In genomic region chr15:65595960-65596359, GRCh38 we compare ENCODE assay signal across 9 cellular contexts. TPM values are rescaled to one million over a fixed set of nuclear protein-coding genes. Genes with fewer than 3 reads are reported as not detected.
A peak's percentile ranks its signal among the peaks of the same experiment; 100 is the strongest.
DNase-seq lines count a peak whose midpoint lies in the region; ATAC-seq and TF ChIP-seq lines count a peak whose summit lies in the region.
"Had no signal": no experiment of that assay in that cellular context is flagged by ENCODE, and none has a peak within 500 bp of the region (broad histone marks: within the 10 kb centered on the region; RNA-seq: fewer than 3 reads in every experiment).

No MANE protein-coding gene starts in this region.

- no peak overlapping the region for H3K4me2 ChIP-seq in GM23338
- H3K4me2 ChIP-seq in SU-DHL-6 (ENCODE audit: low read depth, low read length, poor library complexity, severe bottlenecking) = no peak overlapping the region

- H3K9me3 Mint-ChIP-seq in GM23338 = no peaks in the 10 kb centered on the region

- no peak overlapping the region for H3K27ac ChIP-seq in GM23338 (ENCODE audit: low read depth)
- no peak overlapping the region for H3K27ac ChIP-seq in SU-DHL-6 (ENCODE audit: low read depth, low read length)

- peak; percentile 17 for DNase-seq in AG08395 (ENCODE audit: low spot score)
- DNase-seq in GM23338 (ENCODE audit: low spot score) = peak; percentile 58
- peak; percentile 84 for DNase-seq in globus pallidus (ENCODE audit: low spot score)
- DNase-seq in GF-D8 (lab: John Stamatoyannopoulos, UW) = no peak
- DNase-seq in DMS153 treated with DMSO at 0.1 percent for 48 hours (lab: John Stamatoyannopoulos, UW; ENCODE audit: unreplicated experiment) = no peak
- DNase-seq in activated T-cell treated with anti-CD3 and anti-CD28 coated beads, Interleukin-2, amount 50 U/mL, for 1 hour = no peak
- DNase-seq: aorta had no signal

- no peak overlapping the region for H2AFZ ChIP-seq in GM23338
- no peak overlapping the region for H2AFZ ChIP-seq in SU-DHL-6 (ENCODE audit: low read depth, low read length, severe bottlenecking)

- H3K9me2 ChIP-seq in GM23338 (ENCODE audit: insufficient read depth) (no peaks in the 10 kb centered on the region), SU-DHL-6 (replicated peaks; ENCODE audit: insufficient read depth, low read length) (no peaks in the 10 kb centered on the region)

- no peaks in the 10 kb centered on the region for H3K4me1 Mint-ChIP-seq in GM23338

- TF ChIP-seq CTCF in GM23338 (conservative IDR thresholded peaks at IDR 0.05; ENCODE audit: low read depth in 2 of 2) = peak; percentile 70 to 71
- peak; percentile 38 for TF ChIP-seq CTCF in SU-DHL-6 (IDR thresholded peaks at IDR 0.05; ENCODE audit: insufficient read depth, low read length, poor library complexity, severe bottlenecking)

- no peak overlapping the region for H3K9ac ChIP-seq in SU-DHL-6 (ENCODE audit: low read length)

- no peaks in the 10 kb centered on the region for H3K9me3 ChIP-seq in SU-DHL-6 (ENCODE audit: insufficient read depth, low read length)

- H3K27me3 ChIP-seq in GM23338 (ENCODE audit: insufficient read depth) = no peaks in the 10 kb centered on the region
- H3K27me3 ChIP-seq in SU-DHL-6 (ENCODE audit: low read length) = no peaks in the 10 kb centered on the region

- H3K4me3 Mint-ChIP-seq in GM23338 = no peak overlapping the region

- H3K36me3 ChIP-seq in GM23338 (ENCODE audit: insufficient read depth) (peaks cover 43% of the 10 kb centered on the region), SU-DHL-6 (ENCODE audit: low read length) (peaks cover 51% of the 10 kb centered on the region)

- peaks cover 41% of the 10 kb centered on the region for H3K36me3 Mint-ChIP-seq in GM23338 (ENCODE audit: low read depth)

- no peaks in the 10 kb centered on the region for H3K4me1 ChIP-seq in GM23338 (ENCODE audit: insufficient read depth)

- no peaks in the 10 kb centered on the region for H3F3A ChIP-seq in GM23338 (replicated peaks; ENCODE audit: low read depth)
- H3F3A ChIP-seq in SU-DHL-6 (ENCODE audit: insufficient read depth) = 0 out of 2 replicates have a peak, but pooled peaks cover 9% of the 10 kb centered on the region

- H3K27ac Mint-ChIP-seq in GM23338 = no peak overlapping the region

- ATAC-seq in GM23338 = peak; percentile 57
- no peak for ATAC-seq in activated CD4-positive, CD25-positive, alpha-beta regulatory T cell treated with anti-CD3 and anti-CD28 coated beads, Interleukin-2, amount 50 U/mL, for 24 hours

- H3K27me3 Mint-ChIP-seq in GM23338 (ENCODE audit: insufficient read depth, low read depth, poor library complexity) = no peaks in the 10 kb centered on the region

- H3K79me2 ChIP-seq in GM23338 (replicated peaks; ENCODE audit: insufficient read depth) (no peaks in the 10 kb centered on the region), SU-DHL-6 (ENCODE audit: insufficient read depth, low read length) (peaks cover 5% of the 10 kb centered on the region; the same call in 1 of the 2 replicates)

- H4K20me1 ChIP-seq in GM23338 (replicated peaks; ENCODE audit: insufficient read depth) (no peaks in the 10 kb centered on the region; the same call in 1 of the 2 replicates), SU-DHL-6 (ENCODE audit: low read depth, low read length) (no peaks in the 10 kb centered on the region)

- H3K4me3 ChIP-seq in GM23338 = no peak overlapping the region
- H3K4me3 ChIP-seq in SU-DHL-6 (ENCODE audit: insufficient read depth, low read length, poor library complexity, severe bottlenecking) = no peak overlapping the region

TF ChIP-seq in GM23338, 12 proteins besides CTCF, POLR2A, EP300 and RAD21 (continues in another document):
- TF ChIP-seq ZNF331 (CRISPR knock-in tag; IDR thresholded peaks at IDR 0.05; ENCODE audit: low read depth) (no peak), ZNF462 (CRISPR knock-in tag; IDR thresholded peaks at IDR 0.05) (no peak), JUNB (IDR thresholded peaks at IDR 0.05; ENCODE audit: unreplicated experiment) (no peak), EZH2phosphoT487 (IDR thresholded peaks at IDR 0.05; ENCODE audit: unreplicated experiment) (no peak), POLR2AphosphoS5 (IDR thresholded peaks at IDR 0.05; ENCODE audit: low read depth) (no peak), EZH2 (IDR thresholded peaks at IDR 0.05; ENCODE audit: low read depth, unreplicated experiment) (no peak), NANOG (IDR thresholded peaks at IDR 0.05; ENCODE audit: borderline replicate concordance) (no peak), STAT1 (IDR thresholded peaks at IDR 0.05; ENCODE audit: unreplicated experiment) (no peak)

RNA-seq across cellular contexts. Expression of gene INTS14, which starts 15.0 kb away (rescaled TPM):
- 37.7 and 56.0 TPM in 2 replicates for total RNA-seq in GM23338 (2014; rRNA removed; shearing (Covaris generic))
- 14.1 and 15.2 TPM in 2 replicates for polyA plus RNA-seq in GM23338 (2016; fragmentation: Nextera tagmentation; extraction: Ambion mirVana)

RNA-seq across cellular contexts. Expression of gene SLC24A1, which starts 25.8 kb away (rescaled TPM):
- total RNA-seq in GM23338 (2014; rRNA removed; shearing (Covaris generic)) = 4.5 and 6.1 TPM in 2 replicates
- 1.6 and 2.3 TPM in 2 replicates for polyA plus RNA-seq in GM23338 (2016; fragmentation: Nextera tagmentation; extraction: Ambion mirVana)

Comparison
In these comparisons a context has a peak if more than half of its experiments do, and no peak if none do; other contexts are left out.
1. DNase-seq: peak in AG08395 (single experiment), GM23338 (single experiment) and globus pallidus (single experiment); none in GF-D8 (single experiment), DMS153 treated with DMSO at 0.1 percent for 48 hours (single experiment) and activated T-cell treated with anti-CD3 and anti-CD28 coated beads, Interleukin-2, amount 50 U/mL, for 1 hour (single experiment).